ENCODE assay signal across 8 cellular contexts in genomic region chr14:24093901-24094838, GRCh38. TPM values are rescaled to one million over a fixed set of nuclear protein-coding genes. Genes with fewer than 3 reads are reported as not detected.
A peak's percentile ranks its signal among the peaks of the same experiment; 100 is the strongest.
DNase-seq lines count a peak whose midpoint lies in the region; ATAC-seq and TF ChIP-seq lines count a peak whose summit lies in the region.

PCK2 (plus strand) TSS chr14:24094311; CDS start chr14:24094406, 95 bp downstream.

- peak within 1 kb of the TSS; percentile 91 for H3K4me3 ChIP-seq in adipocyte (ENCODE audit: low read length)
- H3K4me3 ChIP-seq in heart right ventricle, result peak within 1 kb of the TSS; percentile 61 to 95 (median 87)
- H3K4me3 ChIP-seq in urinary bladder (ENCODE audit: low read depth, low read length), result peak within 1 kb of the TSS; percentile 80

- 1% methylated on average over 58 to 68 of the region's 68 CpGs for WGBS in heart right ventricle, 2 donors
- under 1% methylated on average over 68 of the region's 68 CpGs for WGBS in urinary bladder

- H3K27ac Mint-ChIP-seq in progenitor cell of endocrine pancreas, result peak within 1 kb of the TSS; percentile 96

- H3K36me3 Mint-ChIP-seq in progenitor cell of endocrine pancreas (ENCODE audit: insufficient read depth), result no peaks in the 10 kb centered on the region

- peaks cover 28% of the 10 kb centered on the region for H3K4me1 ChIP-seq in adipocyte (ENCODE audit: control insufficient read depth, insufficient read depth, low read length)
- H3K4me1 ChIP-seq in heart right ventricle, result peaks cover 3 to 38% (median 21%) of the 10 kb centered on the region in 9 donors
- no peaks in the 10 kb centered on the region for H3K4me1 ChIP-seq in urinary bladder (ENCODE audit: insufficient read depth)

- peak within 1 kb of the TSS; percentile 96 for H3K4me3 Mint-ChIP-seq in progenitor cell of endocrine pancreas (ENCODE audit: low read depth)

- intact Hi-C loops in heart right ventricle (cut with DNase I), result loop anchor here in 5 of 10 donors (2.0 to 10.0 kb wide), 4 partner anchors 35 to 109 kb away; partner anchors contain the start of gene DHRS4L2 (in 1 of the 5)

- H3K27me3 ChIP-seq in adipocyte (replicated peaks; ENCODE audit: control insufficient read depth, insufficient read depth, low read length) (no peaks in the 10 kb centered on the region), heart right ventricle (no peaks in the 10 kb centered on the region)

- TF ChIP-seq CTCF in heart right ventricle (IDR thresholded peaks at IDR 0.05) (peak in 2 of 9 donors; percentile 15 to 23), progenitor cell of endocrine pancreas (IDR thresholded peaks at IDR 0.05; ENCODE audit: unreplicated experiment) (peak; percentile 11)

- no peaks in the 10 kb centered on the region for H3K9me3 ChIP-seq in adipocyte (ENCODE audit: control insufficient read depth, low read length)
- no peaks in the 10 kb centered on the region for H3K9me3 ChIP-seq in heart right ventricle

- peak within 1 kb of the TSS; percentile 94 for H3K9ac ChIP-seq in adipocyte (ENCODE audit: low read length)

- H3K27ac ChIP-seq in heart right ventricle (peak within 1 kb of the TSS; percentile 74 to 95 (median 91)), urinary bladder (ENCODE audit: low read depth) (peak within 1 kb of the TSS; percentile 96)

- H3K36me3 ChIP-seq in adipocyte (ENCODE audit: control insufficient read depth, insufficient read depth, low read length, severe bottlenecking), result peaks cover 13% of the 10 kb centered on the region
- peaks cover 0 to 17% (median 0%) of the 10 kb centered on the region in 9 donors for H3K36me3 ChIP-seq in heart right ventricle
- H3K36me3 ChIP-seq in urinary bladder (ENCODE audit: insufficient read depth), result no peaks in the 10 kb centered on the region

- H3K4me1 Mint-ChIP-seq in progenitor cell of endocrine pancreas (ENCODE audit: low read depth), result peaks cover 14% of the 10 kb centered on the region

- DNase-seq in GM03348 (ENCODE audit: low spot score) (peak; percentile 100), NCI-H1105 treated with DMSO at 0.1 percent for 48 hours (lab: John Stamatoyannopoulos, UW) (peak; percentile 91), SW480 (ENCODE audit: low spot score) (peak; percentile 96), adipocyte (ENCODE audit: low read depth) (peak; percentile 96), heart right ventricle (peak; percentile 85 to 90), progenitor cell of endocrine pancreas (ENCODE audit: low spot score, unreplicated experiment) (peak; percentile 74)

- no peaks in the 10 kb centered on the region for H3K9me3 Mint-ChIP-seq in progenitor cell of endocrine pancreas (ENCODE audit: low read depth)

- ATAC-seq in HG02610 (IDR thresholded peaks at IDR 0.05; ENCODE audit: unreplicated experiment) (peak; percentile 34), heart right ventricle (peak; percentile 84 to 91 (median 88))

- H3K27me3 Mint-ChIP-seq in progenitor cell of endocrine pancreas, result no peaks in the 10 kb centered on the region

RNA-seq across cellular contexts. Expression of gene PCK2, which starts in this region (rescaled TPM):
- total RNA-seq in heart right ventricle (1 to 10 TPM in 9 of 10 donors, under 1 TPM in 1; 0.75 to 6.8 (median 2.6) TPM), progenitor cell of endocrine pancreas (29.7 and 34.7 TPM in 2 replicates), urinary bladder (5.3 TPM)
- polyA plus RNA-seq in heart right ventricle (1 to 10 TPM; 2.5 to 7.3 TPM), urinary bladder (23.7 TPM)

Comparison
In these comparisons a context has a peak if more than half of its experiments do, and no peak if none do; other contexts are left out.
1. Peak in every context shown above with its lines: DNase-seq, ATAC-seq, H3K4me3 ChIP-seq and H3K27ac ChIP-seq.